In the genomic region with DNA sequence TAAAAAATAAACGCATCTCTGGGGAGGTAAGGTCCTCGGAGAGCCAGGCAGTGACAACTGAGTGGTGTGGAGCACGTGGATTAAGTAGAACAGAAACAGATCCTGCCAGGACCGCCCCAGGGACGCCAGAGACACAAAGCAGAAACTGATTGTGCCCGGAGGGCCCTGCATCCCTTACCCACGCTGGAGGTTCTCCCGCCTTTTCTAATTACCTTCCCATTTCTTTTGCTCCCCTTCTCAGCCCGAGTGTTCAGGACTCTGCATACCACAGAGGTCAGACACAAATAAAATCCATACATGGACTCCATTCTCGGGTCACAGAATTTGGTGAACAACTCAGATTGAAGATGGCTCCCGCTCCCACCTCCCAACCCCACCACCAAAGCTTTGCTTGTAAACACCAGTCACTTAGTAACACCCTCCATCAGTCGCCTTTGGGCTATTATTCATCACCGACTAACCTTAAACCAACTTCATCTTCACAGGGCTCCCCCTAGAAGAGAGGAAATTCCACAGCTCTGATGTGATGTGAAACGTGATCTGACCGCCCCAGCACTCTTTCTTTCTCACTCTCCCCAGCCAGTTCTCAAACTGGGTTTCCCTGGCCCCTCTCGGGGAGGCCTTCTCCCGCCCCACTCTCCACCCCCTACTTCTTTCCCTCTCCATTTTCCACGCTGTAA, we compare ENCODE assay signal across 8 cellular contexts. TPM values are rescaled to one million over a fixed set of nuclear protein-coding genes. Genes with fewer than 3 reads are reported as not detected.
DNase-seq lines count a peak whose midpoint lies in the region.

No MANE protein-coding gene starts in this region.

- no peaks in the 10 kb centered on the region for H3K9me3 Mint-ChIP-seq in activated CD4-positive, alpha-beta T cell treated with anti-CD3 and anti-CD28 coated beads, Interleukin-2, amount 10 ng/mL, durations not matched to agents 24 days and 14 days

- no peaks in the 10 kb centered on the region for H3K36me3 Mint-ChIP-seq in activated CD4-positive, alpha-beta T cell treated with anti-CD3 and anti-CD28 coated beads, Interleukin-2, amount 10 ng/mL, durations not matched to agents 24 days and 14 days (ENCODE audit: low read depth)

- intact Hi-C loops in activated CD4-positive, alpha-beta T cell treated with anti-CD3 and anti-CD28 coated beads, Interleukin-2, amount 10 ng/mL, durations not matched to agents 24 days and 14 days (cut with micrococcal nuclease) = loop anchor here (1.0 to 2.0 kb wide), 5 partner anchors 18 to 86 kb away; no protein-coding TSS in a partner anchor

- DNase-seq in stimulated activated CD4-positive, alpha-beta T cell treated with anti-CD3 and anti-CD28 coated beads, Interleukin-12 subunit alpha, Interleukin-12 subunit beta, amount 100 ng/mL, for 48 hours (ENCODE audit: low read depth in 2 of 3, low spot score in 1 of 3) = peak; percentile 20 to 37 (median 35)
- DNase-seq in stimulated activated CD4-positive, alpha-beta T cell treated with anti-CD3 and anti-CD28 coated beads, Interleukin-12 subunit alpha, Interleukin-12 subunit beta, amount 100 ng/mL, for 4 hours = no peak
- DNase-seq in activated CD4-positive, alpha-beta T cell treated with anti-CD3 and anti-CD28 coated beads, Interleukin-2, amount 10 ng/mL, durations not matched to agents 24 days and 14 days = peak; percentile 62
- DNase-seq in fibroblast of gingiva (ENCODE audit: low read depth) (peak; percentile 93), non-pigmented ciliary epithelial cell (ENCODE audit: low read depth) (peak; percentile 97), NCI-H1092 treated with DMSO at 0.1 percent for 48 hours (lab: John Stamatoyannopoulos, UW) (no peak), NCI-H2171 treated with DMSO at 0.1 percent for 48 hours (lab: John Stamatoyannopoulos, UW) (no peak), NCI-H1417 (lab: John Stamatoyannopoulos, UW) (no peak)

- peak overlapping the region; percentile 87 for H3K27ac Mint-ChIP-seq in activated CD4-positive, alpha-beta T cell treated with anti-CD3 and anti-CD28 coated beads, Interleukin-2, amount 10 ng/mL, durations not matched to agents 24 days and 14 days

- peak overlapping the region; percentile 5 for H3K4me3 Mint-ChIP-seq in activated CD4-positive, alpha-beta T cell treated with anti-CD3 and anti-CD28 coated beads, Interleukin-2, amount 10 ng/mL, durations not matched to agents 24 days and 14 days

- peaks cover 34% of the 10 kb centered on the region for H3K4me1 Mint-ChIP-seq in activated CD4-positive, alpha-beta T cell treated with anti-CD3 and anti-CD28 coated beads, Interleukin-2, amount 10 ng/mL, durations not matched to agents 24 days and 14 days

- H3K27me3 Mint-ChIP-seq in activated CD4-positive, alpha-beta T cell treated with anti-CD3 and anti-CD28 coated beads, Interleukin-2, amount 10 ng/mL, durations not matched to agents 24 days and 14 days = no peaks in the 10 kb centered on the region

RNA-seq across cellular contexts. Expression of a gene that starts 32.6 kb away (rescaled TPM):
- total RNA-seq in activated CD4-positive, alpha-beta T cell treated with anti-CD3 and anti-CD28 coated beads, Interleukin-2, amount 10 ng/mL, durations not matched to agents 24 days and 14 days = 153 and 158 TPM in 2 replicates

Comparison
In these comparisons a context has a peak if more than half of its experiments do, and no peak if none do; other contexts are left out.
1. DNase-seq: peak in stimulated activated CD4-positive, alpha-beta T cell treated with anti-CD3 and anti-CD28 coated beads, Interleukin-12 subunit alpha, Interleukin-12 subunit beta, amount 100 ng/mL, for 48 hours (3 of 3), activated CD4-positive, alpha-beta T cell treated with anti-CD3 and anti-CD28 coated beads, Interleukin-2, amount 10 ng/mL, durations not matched to agents 24 days and 14 days (single experiment), fibroblast of gingiva (single experiment) and non-pigmented ciliary epithelial cell (single experiment); none in stimulated activated CD4-positive, alpha-beta T cell treated with anti-CD3 and anti-CD28 coated beads, Interleukin-12 subunit alpha, Interleukin-12 subunit beta, amount 100 ng/mL, for 4 hours (single experiment), NCI-H1092 treated with DMSO at 0.1 percent for 48 hours (single experiment), NCI-H2171 treated with DMSO at 0.1 percent for 48 hours (single experiment) and NCI-H1417 (0 of 3).